Comparison of ENCODE assay signal across 7 cellular contexts in genomic region chr9:105063665-105064247, GRCh38.
DNase-seq lines count a peak whose midpoint lies in the region; ATAC-seq, FAIRE-seq and TF ChIP-seq lines count a peak whose summit lies in the region.

No MANE protein-coding gene starts in this region.

- 0 out of 2 replicates have a peak overlapping the region, but pooled peaks have one; percentile 44 for H3K18ac ChIP-seq in H1 (ENCODE audit: extremely low read depth, low read length)

- no peak overlapping the region for H3K4me3 ChIP-seq in H1 (ENCODE audit: extremely low read depth in 1 of 4, insufficient read depth in 2 of 4, low read depth in 3 of 4, low read length in 4 of 4)
- H3K4me3 ChIP-seq in CD8-positive, alpha-beta T cell (ENCODE audit: low read depth, low read length): no peak overlapping the region

- no peak overlapping the region; the same call in 1 of the 2 replicates for H3K27ac ChIP-seq in H1 (ENCODE audit: low read depth, low read length)
- H3K27ac ChIP-seq in CD8-positive, alpha-beta T cell (ENCODE audit: low read depth, low read length): no peak overlapping the region

- no peaks in the 10 kb centered on the region for H4K20me1 ChIP-seq in H1 (replicated peaks in 1 of 2; ENCODE audit: control insufficient read depth in 1 of 2, insufficient read depth in 2 of 2, low read length in 2 of 2)

- peak overlapping the region; percentile 50 for H3K27ac Mint-ChIP-seq in nephron progenitor cell
- no peak overlapping the region for H3K27ac Mint-ChIP-seq in CD8-positive, alpha-beta T cell

- H4K91ac ChIP-seq in H1 (replicated peaks; ENCODE audit: insufficient read length, low read length): no peak overlapping the region

- TF ChIP-seq POLR2A in H1 (IDR thresholded peaks at IDR 0.05; ENCODE audit: control extremely low read depth in 1 of 2, low read depth in 2 of 2, low read length in 2 of 2): no peak

- DNase-seq in M059J (ENCODE audit: low read depth) (peak; percentile 88), H1 (ENCODE audit: low read depth in 1 of 2, low spot score in 2 of 2) (no peak), nephron progenitor cell (no peak), HuH-7 (ENCODE audit: low spot score) (no peak)
- DNase-seq in central memory CD4-positive, alpha-beta T cell: no peak
- DNase-seq in CD8-positive, alpha-beta T cell: no peak

- peaks cover 37% of the 10 kb centered on the region for H3K9me3 Mint-ChIP-seq in nephron progenitor cell
- no peaks in the 10 kb centered on the region for H3K9me3 Mint-ChIP-seq in CD8-positive, alpha-beta T cell

- no peaks in the 10 kb centered on the region for H3K23me2 ChIP-seq in H1 (ENCODE audit: low read depth, low read length)

- TF ChIP-seq CTCF in H1 (IDR thresholded peaks at IDR 0.05; ENCODE audit: control extremely low read depth in 1 of 3, insufficient read depth in 1 of 3, low read depth in 1 of 3, low read length in 3 of 3): no peak
- no peak for TF ChIP-seq CTCF in nephron progenitor cell (IDR thresholded peaks at IDR 0.05)
- TF ChIP-seq CTCF in CD8-positive, alpha-beta T cell (IDR thresholded peaks at IDR 0.05): no peak

- no peak overlapping the region for H3K4me2 ChIP-seq in H1 (ENCODE audit: insufficient read depth in 1 of 2, low read depth in 2 of 2, low read length in 2 of 2)

- H3K36me3 Mint-ChIP-seq in nephron progenitor cell (ENCODE audit: low read depth): peaks cover 10% of the 10 kb centered on the region
- no peaks in the 10 kb centered on the region for H3K36me3 Mint-ChIP-seq in CD8-positive, alpha-beta T cell

- no peak overlapping the region for H3K56ac ChIP-seq in H1 (replicated peaks; ENCODE audit: insufficient read length, low read depth, low read length)

- H2AFZ ChIP-seq in H1 (ENCODE audit: low read length): no peak overlapping the region

- H3K36me3 ChIP-seq in H1 (ENCODE audit: control insufficient read depth in 2 of 4, insufficient read depth in 4 of 4, low read length in 3 of 4): no peaks in the 10 kb centered on the region
- no peaks in the 10 kb centered on the region for H3K36me3 ChIP-seq in CD8-positive, alpha-beta T cell (ENCODE audit: insufficient read depth, low read length)

- peaks cover 29% of the 10 kb centered on the region for H3K4me1 Mint-ChIP-seq in nephron progenitor cell
- H3K4me1 Mint-ChIP-seq in CD8-positive, alpha-beta T cell (ENCODE audit: low read depth): peaks cover 8% of the 10 kb centered on the region

- no peak overlapping the region for H3K4me3 Mint-ChIP-seq in nephron progenitor cell
- H3K4me3 Mint-ChIP-seq in CD8-positive, alpha-beta T cell: no peak overlapping the region

- peak; percentile 52 for ATAC-seq in GM21360 (IDR thresholded peaks at IDR 0.05; ENCODE audit: unreplicated experiment)
- no peak for ATAC-seq in CD8-positive, alpha-beta T cell

- H3K79me1 ChIP-seq in H1 (ENCODE audit: low read depth, low read length): no peaks in the 10 kb centered on the region

- H2BK5ac ChIP-seq in H1 (ENCODE audit: low read depth, low read length): no peak overlapping the region

- H3K27me3 Mint-ChIP-seq in nephron progenitor cell (ENCODE audit: low read depth, poor library complexity): peaks cover 6% of the 10 kb centered on the region
- peaks cover 11% of the 10 kb centered on the region for H3K27me3 Mint-ChIP-seq in CD8-positive, alpha-beta T cell (ENCODE audit: low read depth)

- intact Hi-C loops in CD8-positive, alpha-beta T cell (cut with DNase I, micrococcal nuclease): no loop called here

- H3K9ac ChIP-seq in H1 (replicated peaks in 1 of 4; ENCODE audit: extremely low read depth in 1 of 4, low read depth in 3 of 4, low read length in 3 of 4): no peak overlapping the region

- H2BK15ac ChIP-seq in H1 (ENCODE audit: low read length): 0 out of 2 replicates have a peak overlapping the region, but pooled peaks have one; percentile 50

- no peak overlapping the region for H3K4ac ChIP-seq in H1 (replicated peaks; ENCODE audit: insufficient read length, low read depth, low read length)

- WGBS in H1 (ENCODE audit: extremely low coverage in 1 of 2, insufficient coverage in 1 of 2, insufficient read length in 1 of 2, insufficient replicate concordance in 2 of 2, low coverage in 1 of 2, low lambda C conversion rate in 2 of 2, missing lambda C conversion rate in 1 of 2), 2 experiments: 84% methylated on average over 8 of the region's 8 CpGs; no CpG with 5 or more reads in 1 of the 2 experiments

- peaks cover 0 to 7% (median 5%) of the 10 kb centered on the region in 4 experiments; a peak in 4 of 7 replicates for H3K4me1 ChIP-seq in H1 (replicated peaks in 1 of 4; ENCODE audit: control insufficient read depth in 3 of 4, insufficient read depth in 4 of 4, low read length in 3 of 4)
- no peaks in the 10 kb centered on the region for H3K4me1 ChIP-seq in CD8-positive, alpha-beta T cell (ENCODE audit: insufficient read depth, low read length)

- TF ChIP-seq RAD21 in H1 (IDR thresholded peaks at IDR 0.05 in 1 of 2, conservative IDR thresholded peaks at IDR 0.05 in 1 of 2; ENCODE audit: low read depth in 2 of 2, low read length in 2 of 2): no peak

- no peak for FAIRE-seq in H1 (lab: Jason Lieb, UNC)

- H2AK5ac ChIP-seq in H1 (ENCODE audit: low read depth, low read length): peak overlapping the region; percentile 68; the same call in 1 of the 2 replicates

- no peak overlapping the region for H2BK120ac ChIP-seq in H1 (replicated peaks; ENCODE audit: low read depth, low read length)

- no peak for TF ChIP-seq EP300 in H1 (IDR thresholded peaks at IDR 0.05; ENCODE audit: borderline replicate concordance in 1 of 2, low read depth in 2 of 2, low read length in 2 of 2)

- no peak overlapping the region for H4K5ac ChIP-seq in H1 (ENCODE audit: insufficient read length, low read depth, low read length)

- H3K79me2 ChIP-seq in H1 (ENCODE audit: control insufficient read depth in 1 of 2, insufficient read depth in 2 of 2, low read length in 2 of 2): no peaks in the 10 kb centered on the region

- H3K9me3 ChIP-seq in H1 (ENCODE audit: insufficient read depth in 2 of 2, low read depth in 1 of 2, low read length in 1 of 2): no peaks in the 10 kb centered on the region
- H3K9me3 ChIP-seq in CD8-positive, alpha-beta T cell (ENCODE audit: low read length): no peaks in the 10 kb centered on the region

- no peak overlapping the region for H3K14ac ChIP-seq in H1 (ENCODE audit: insufficient read length)

- no peak overlapping the region for H4K8ac ChIP-seq in H1 (ENCODE audit: extremely low read depth, insufficient read depth, low read length)

- no peak overlapping the region for H2BK12ac ChIP-seq in H1 (ENCODE audit: low read depth, low read length)

- no peak overlapping the region for H2BK20ac ChIP-seq in H1 (ENCODE audit: low read length)

- POLR2A ChIA-PET in H1 (lab: Charles Lee; ENCODE audit: partially characterized antibody): no interaction called here
- POLR2A ChIA-PET in CD8-positive, alpha-beta T cell (lab: Charles Lee): no interaction called here

- no peaks in the 10 kb centered on the region for H3K27me3 ChIP-seq in H1 (replicated peaks in 1 of 4; ENCODE audit: control insufficient read depth in 3 of 4, extremely low read depth in 1 of 4, insufficient read depth in 3 of 4, low read length in 3 of 4)
- H3K27me3 ChIP-seq in CD8-positive, alpha-beta T cell (ENCODE audit: insufficient read depth, low read length): no peaks in the 10 kb centered on the region

- H3K23ac ChIP-seq in H1 (ENCODE audit: insufficient read length): no peak overlapping the region

- CTCF ChIA-PET in H1 (lab: Charles Lee; ENCODE audit: partially characterized antibody): interaction anchor here (0.8 to 1.7 kb wide), 6 partner anchors 10 to 352 kb away, joined by 3 to 4 read pairs (median 4); no protein-coding TSS in a partner anchor
- CTCF ChIA-PET in CD8-positive, alpha-beta T cell (lab: Charles Lee): no interaction called here

TF ChIP-seq in H1, 55 proteins besides CTCF, POLR2A, EP300 and RAD21:
- no peak for TF ChIP-seq BCL11A (IDR thresholded peaks at IDR 0.05; ENCODE audit: low read depth in 2 of 2, low read length in 2 of 2)
- TF ChIP-seq JUND (IDR thresholded peaks at IDR 0.05; ENCODE audit: low read length): no peak
- no peak for TF ChIP-seq SAP30 (IDR thresholded peaks at IDR 0.05; ENCODE audit: insufficient read depth, insufficient replicate concordance, low read length)
- TF ChIP-seq SP2 (IDR thresholded peaks at IDR 0.05; ENCODE audit: low read length): no peak
- no peak for TF ChIP-seq RBBP5 (IDR thresholded peaks at IDR 0.05; ENCODE audit: borderline replicate concordance, low read depth, low read length)
